ENCODE assay signal across 17 cellular contexts in genomic region chr12:106341086-106341879, GRCh38. TPM values are rescaled to one million over a fixed set of nuclear protein-coding genes. Genes with fewer than 3 reads are reported as not detected.
DNase-seq lines count a peak whose midpoint lies in the region; ATAC-seq and TF ChIP-seq lines count a peak whose summit lies in the region.
"Had no signal": no experiment of that assay in that cellular context is flagged by ENCODE, and none has a peak within 500 bp of the region (broad histone marks: within the 10 kb centered on the region; RNA-seq: fewer than 3 reads in every experiment).

No MANE protein-coding gene starts in this region.

- H3K27me3 ChIP-seq in ascending aorta (no peaks in the 10 kb centered on the region), tibial nerve (no peaks in the 10 kb centered on the region), lower lobe of right lung (ENCODE audit: low read depth) (no peaks in the 10 kb centered on the region)

- H3K4me3 ChIP-seq in ascending aorta (no peak overlapping the region), tibial nerve (no peak overlapping the region), lower lobe of right lung (no peak overlapping the region)

- no peak overlapping the region for H3K4me3 Mint-ChIP-seq in activated T-cell treated with anti-CD3 and anti-CD28 coated beads, Interleukin-2, amount 50 U/mL, for 72 hours
- no peak overlapping the region for H3K4me3 Mint-ChIP-seq in activated T-cell treated with anti-CD3 and anti-CD28 coated beads, Interleukin-2, amount 50 U/mL, for 4 hours
- no peak overlapping the region for H3K4me3 Mint-ChIP-seq in memory B cell
- H3K4me3 Mint-ChIP-seq: activated T-helper 1 cell treated with anti-CD3 and anti-CD28 coated beads, Interleukin-12 subunit alpha, Interleukin-12 subunit beta, Interleukin-2, Interleukin-4 antibody, amounts not matched to agents 30 ng/mL and 10 ng/mL and 1 ng/mL, durations not matched to agents 14 hours and 24 hours and 36 hours; brain; effector memory CD8-positive, alpha-beta T cell; natural killer cell treated with Interleukin-12 subunit alpha and Interleukin-12 subunit beta and Interleukin-15 and Interleukin-18, amount 100 ng/mL, for 72 hours; T-helper 1 cell treated with Interleukin-12 subunit alpha and Interleukin-12 subunit beta and Interleukin-4 antibody, amounts not matched to agents 30 μg/mL and 1 μg/mL, for 36 hours had no signal

- H3K27me3 Mint-ChIP-seq in activated T-cell treated with anti-CD3 and anti-CD28 coated beads, Interleukin-2, amount 50 U/mL, for 72 hours (ENCODE audit: low read depth), result no peaks in the 10 kb centered on the region
- H3K27me3 Mint-ChIP-seq in activated T-cell treated with anti-CD3 and anti-CD28 coated beads, Interleukin-2, amount 50 U/mL, for 4 hours (ENCODE audit: low read depth), result no peaks in the 10 kb centered on the region
- H3K27me3 Mint-ChIP-seq in memory B cell, result no peaks in the 10 kb centered on the region
- H3K27me3 Mint-ChIP-seq: brain; effector memory CD8-positive, alpha-beta T cell; natural killer cell treated with Interleukin-12 subunit alpha and Interleukin-12 subunit beta and Interleukin-15 and Interleukin-18, amount 100 ng/mL, for 72 hours had no signal

- TF ChIP-seq CTCF in ascending aorta (IDR thresholded peaks at IDR 0.05), result no peak
- TF ChIP-seq CTCF in tibial nerve (IDR thresholded peaks at IDR 0.05), result no peak
- no peak for TF ChIP-seq CTCF in lower lobe of right lung (IDR thresholded peaks at IDR 0.05)

- H3K4me1 ChIP-seq in ascending aorta, result peaks cover 0 to 6% of the 10 kb centered on the region in 2 donors
- peaks cover 0 to 41% (median 11%) of the 10 kb centered on the region in 4 donors for H3K4me1 ChIP-seq in tibial nerve
- peaks cover 41% of the 10 kb centered on the region for H3K4me1 ChIP-seq in lower lobe of right lung

- DNase-seq in activated T-cell treated with anti-CD3 and anti-CD28 coated beads, Interleukin-2, amount 50 U/mL, for 72 hours, result no peak
- DNase-seq in activated T-cell treated with anti-CD3 and anti-CD28 coated beads, Interleukin-2, amount 50 U/mL, for 4 hours, result no peak
- no peak for DNase-seq in ascending aorta (ENCODE audit: low spot score in 2 of 2)
- DNase-seq in memory B cell (ENCODE audit: low spot score in 2 of 2), result no peak
- no peak for DNase-seq in tibial nerve (ENCODE audit: low spot score in 2 of 2)
- no peak for DNase-seq in SIG-M5 treated with dmso at 0.1 percent for 504 hours (lab: John Stamatoyannopoulos, UW; ENCODE audit: unreplicated experiment)
- no peak for DNase-seq in activated gamma-delta T cell treated with Interleukin-2 at 50 U/mL for 16 hours
- no peak for DNase-seq in lower lobe of right lung
- DNase-seq: effector memory CD8-positive, alpha-beta T cell; glutamatergic neuron; NCI-H1105; NCI-H446 had no signal

- TF ChIP-seq EP300 in tibial nerve (IDR thresholded peaks at IDR 0.05), result no peak

- H3K9me3 ChIP-seq in ascending aorta, result no peaks in the 10 kb centered on the region
- no peaks in the 10 kb centered on the region for H3K9me3 ChIP-seq in tibial nerve
- H3K9me3 ChIP-seq in lower lobe of right lung, result no peaks in the 10 kb centered on the region

- intact Hi-C loops in ascending aorta (cut with DNase I) (no loop called here), lower lobe of right lung (cut with DNase I) (no loop called here)

- H3K36me3 ChIP-seq in ascending aorta (peaks cover under 1 to 23% of the 10 kb centered on the region in 2 donors), tibial nerve (peaks cover 0 to 35% (median 0%) of the 10 kb centered on the region in 3 donors), lower lobe of right lung (peaks cover 51% of the 10 kb centered on the region)

- H3K27ac ChIP-seq in ascending aorta (peak overlapping the region; percentile 13 to 20), tibial nerve (peak overlapping the region in 3 of 4 donors; percentile 11 to 74 (median 48)), lower lobe of right lung (no peak overlapping the region)

- peak overlapping the region; percentile 12 for H3K27ac Mint-ChIP-seq in activated T-cell treated with anti-CD3 and anti-CD28 coated beads, Interleukin-2, amount 50 U/mL, for 72 hours
- H3K27ac Mint-ChIP-seq in memory B cell, result peak overlapping the region; percentile 60
- H3K27ac Mint-ChIP-seq: activated T-helper 1 cell treated with anti-CD3 and anti-CD28 coated beads, Interleukin-12 subunit alpha, Interleukin-12 subunit beta, Interleukin-2, Interleukin-4 antibody, amounts not matched to agents 30 ng/mL and 10 ng/mL and 1 ng/mL, durations not matched to agents 14 hours and 24 hours and 36 hours; natural killer cell treated with Interleukin-12 subunit alpha and Interleukin-12 subunit beta and Interleukin-15 and Interleukin-18, amount 100 ng/mL, for 72 hours; T-helper 1 cell treated with Interleukin-12 subunit alpha and Interleukin-12 subunit beta and Interleukin-4 antibody, amounts not matched to agents 30 μg/mL and 1 μg/mL, for 36 hours had no signal

- TF ChIP-seq POLR2A in tibial nerve (IDR thresholded peaks at IDR 0.05), result no peak

- 68 to 80% methylated on average over 2 of the region's 2 CpGs for WGBS in tibial nerve, 2 donors

- no peaks in the 10 kb centered on the region for H3K9me3 Mint-ChIP-seq in activated T-cell treated with anti-CD3 and anti-CD28 coated beads, Interleukin-2, amount 50 U/mL, for 72 hours
- H3K9me3 Mint-ChIP-seq in activated T-cell treated with anti-CD3 and anti-CD28 coated beads, Interleukin-2, amount 50 U/mL, for 4 hours, result no peaks in the 10 kb centered on the region
- H3K9me3 Mint-ChIP-seq in memory B cell, result no peaks in the 10 kb centered on the region
- H3K9me3 Mint-ChIP-seq: activated T-helper 1 cell treated with anti-CD3 and anti-CD28 coated beads, Interleukin-12 subunit alpha, Interleukin-12 subunit beta, Interleukin-2, Interleukin-4 antibody, amounts not matched to agents 30 ng/mL and 10 ng/mL and 1 ng/mL, durations not matched to agents 14 hours and 24 hours and 36 hours; brain; effector memory CD8-positive, alpha-beta T cell; natural killer cell treated with Interleukin-12 subunit alpha and Interleukin-12 subunit beta and Interleukin-15 and Interleukin-18, amount 100 ng/mL, for 72 hours; T-helper 1 cell treated with Interleukin-12 subunit alpha and Interleukin-12 subunit beta and Interleukin-4 antibody, amounts not matched to agents 30 μg/mL and 1 μg/mL, for 36 hours had no signal

- ATAC-seq in activated T-cell treated with anti-CD3 and anti-CD28 coated beads, Interleukin-2, amount 50 U/mL, for 72 hours (replicated peaks in 1 of 2), result no peak
- no peak for ATAC-seq in activated T-cell treated with anti-CD3 and anti-CD28 coated beads, Interleukin-2, amount 50 U/mL, for 4 hours
- no peak for ATAC-seq in memory B cell (ENCODE audit: low read depth)
- no peak for ATAC-seq in lower lobe of right lung
- ATAC-seq: effector memory CD8-positive, alpha-beta T cell; natural killer cell treated with Interleukin-12 subunit alpha and Interleukin-12 subunit beta and Interleukin-15 and Interleukin-18, amount 100 ng/mL, for 72 hours; Panc1 had no signal

- no peaks in the 10 kb centered on the region for H3K4me1 Mint-ChIP-seq in activated T-cell treated with anti-CD3 and anti-CD28 coated beads, Interleukin-2, amount 50 U/mL, for 72 hours (ENCODE audit: low read depth)
- peaks cover 2% of the 10 kb centered on the region for H3K4me1 Mint-ChIP-seq in activated T-cell treated with anti-CD3 and anti-CD28 coated beads, Interleukin-2, amount 50 U/mL, for 4 hours (ENCODE audit: low read depth)
- H3K4me1 Mint-ChIP-seq in memory B cell, result peaks cover 9% of the 10 kb centered on the region

- H3K36me3 Mint-ChIP-seq in activated T-cell treated with anti-CD3 and anti-CD28 coated beads, Interleukin-2, amount 50 U/mL, for 72 hours (ENCODE audit: insufficient read depth in 2 of 2), result peaks cover 2 to 3% of the 10 kb centered on the region in 2 donors
- H3K36me3 Mint-ChIP-seq in activated T-cell treated with anti-CD3 and anti-CD28 coated beads, Interleukin-2, amount 50 U/mL, for 4 hours (ENCODE audit: insufficient read depth), result peaks cover 34% of the 10 kb centered on the region
- H3K36me3 Mint-ChIP-seq in memory B cell, result peaks cover 49% of the 10 kb centered on the region

RNA-seq across cellular contexts. Expression of gene POLR3B, which starts 16.3 kb away (rescaled TPM):
- 1 to 10 TPM; 5.9 to 9.6 TPM for total RNA-seq in activated T-cell treated with anti-CD3 and anti-CD28 coated beads, Interleukin-2, amount 50 U/mL, for 72 hours
- total RNA-seq in activated T-cell treated with anti-CD3 and anti-CD28 coated beads, Interleukin-2, amount 50 U/mL, for 4 hours, result 10 to 100 TPM; 17.8 to 18.8 (median 18.2) TPM
- total RNA-seq in ascending aorta (0.21 TPM), tibial nerve (10 to 100 TPM in 1 of 4 donors, 1 to 10 TPM in 3; 6.3 to 21.0 (median 7.7) TPM), lower lobe of right lung (9.6 TPM)

RNA-seq across cellular contexts. Expression of gene TCP11L2, which starts 38.8 kb away (rescaled TPM):
- total RNA-seq in activated T-cell treated with anti-CD3 and anti-CD28 coated beads, Interleukin-2, amount 50 U/mL, for 72 hours, result 10 to 100 TPM; 23.9 to 30.1 TPM
- total RNA-seq in activated T-cell treated with anti-CD3 and anti-CD28 coated beads, Interleukin-2, amount 50 U/mL, for 4 hours, result 1 to 10 TPM; 2.5 to 3.9 (median 2.6) TPM
- total RNA-seq in ascending aorta (16.0 TPM), tibial nerve (10 to 100 TPM; 21.6 to 34.9 (median 29.8) TPM), lower lobe of right lung (56.1 TPM)
